Comparison of ENCODE assay signal across 14 cellular contexts in genomic region chr12:26847431-26847830, GRCh38. TPM values are rescaled to one million over a fixed set of nuclear protein-coding genes. Genes with fewer than 3 reads are reported as not detected.
DNase-seq lines count a peak whose midpoint lies in the region; ATAC-seq and TF ChIP-seq lines count a peak whose summit lies in the region.
"Had no signal": no experiment of that assay in that cellular context is flagged by ENCODE, and none has a peak within 500 bp of the region (broad histone marks: within the 10 kb centered on the region; RNA-seq: fewer than 3 reads in every experiment).

No MANE protein-coding gene starts in this region.

- H4K5ac ChIP-seq in IMR-90 (ENCODE audit: low read depth, low read length), result 0 out of 2 replicates have a peak overlapping the region, but pooled peaks have one; percentile 44
- H4K5ac ChIP-seq in mesendoderm (ENCODE audit: low read length), result no peak overlapping the region

- CTCF ChIA-PET in IMR-90 (lab: Yijun Ruan, JAX) (no interaction called here), OCI-LY7 (lab: Charles Lee; ENCODE audit: unreplicated experiment) (interaction anchor here (0.8 kb wide), 1 partner anchor 14 kb away, joined by 4 read pairs; no protein-coding TSS in a partner anchor), WTC11 (lab: Charles Lee) (interaction anchor here (1.3 to 3.1 kb wide), 2 partner anchors 14 to 38 kb away, joined by 5 to 18 read pairs; partner anchors contain the start of gene ITPR2)

- no peak for TF ChIP-seq RAD21 in IMR-90 (IDR thresholded peaks at IDR 0.05; ENCODE audit: low read length)

- no peak for ATAC-seq in DND-41 (ENCODE audit: insufficient read depth, low read depth)
- no peak for ATAC-seq in IMR-90 (ENCODE audit: low read depth)
- no peak for ATAC-seq in stimulated activated naive CD8-positive, alpha-beta T cell treated with anti-CD3 and anti-CD28 coated beads, Interleukin-15, amount 100 ng/mL, for 72 hours
- ATAC-seq in WTC11, result no peak
- ATAC-seq: HCT116 had no signal

- H4K20me1 ChIP-seq in DND-41 (ENCODE audit: insufficient read depth, low read length) (no peaks in the 10 kb centered on the region), IMR-90 (ENCODE audit: insufficient read depth, low read length) (no peaks in the 10 kb centered on the region), OCI-LY7 (ENCODE audit: insufficient read depth, low read length) (no peaks in the 10 kb centered on the region)

- peaks cover 48% of the 10 kb centered on the region for H3K4me1 ChIP-seq in DND-41 (ENCODE audit: insufficient read depth, low read length)
- peaks cover 16% of the 10 kb centered on the region for H3K4me1 ChIP-seq in IMR-90 (ENCODE audit: control insufficient read depth, insufficient read depth, low read length)
- peaks cover 57% of the 10 kb centered on the region for H3K4me1 ChIP-seq in OCI-LY7 (ENCODE audit: insufficient read depth, low read length, poor library complexity, severe bottlenecking)
- peaks cover 3% of the 10 kb centered on the region for H3K4me1 ChIP-seq in mesenchymal stem cell (ENCODE audit: control insufficient read depth, insufficient read depth, low read depth, low read length)
- H3K4me1 ChIP-seq in mesendoderm (ENCODE audit: control insufficient read depth, low read depth, low read length), result no peaks in the 10 kb centered on the region

- peak overlapping the region; percentile 36; the same call in 1 of the 2 replicates for H2BK120ac ChIP-seq in IMR-90 (ENCODE audit: low read depth, low read length)
- peak overlapping the region; percentile 49 for H2BK120ac ChIP-seq in mesenchymal stem cell (ENCODE audit: low read depth, low read length)
- no peak overlapping the region for H2BK120ac ChIP-seq in mesendoderm (ENCODE audit: low read depth, low read length)

- no peaks in the 10 kb centered on the region for H3K36me3 Mint-ChIP-seq in WTC11

- H2BK15ac ChIP-seq in IMR-90 (ENCODE audit: low read depth, low read length), result no peak overlapping the region
- H2BK15ac ChIP-seq in mesenchymal stem cell (ENCODE audit: low read depth, poor library complexity, severe bottlenecking), result no peak overlapping the region
- H2BK15ac ChIP-seq in mesendoderm (replicated peaks; ENCODE audit: low read depth), result no peak overlapping the region

- no peak overlapping the region for H3K27ac Mint-ChIP-seq in stimulated activated naive CD8-positive, alpha-beta T cell treated with anti-CD3 and anti-CD28 coated beads, Interleukin-15, amount 100 ng/mL, for 72 hours
- no peak overlapping the region for H3K27ac Mint-ChIP-seq in WTC11
- H3K27ac Mint-ChIP-seq: CD4-positive, alpha-beta T cell had no signal

- TF ChIP-seq CTCF in DND-41 (IDR thresholded peaks at IDR 0.05; ENCODE audit: borderline replicate concordance, extremely low read depth, low read length, poor library complexity, severe bottlenecking) (no peak), IMR-90 (conservative IDR thresholded peaks at IDR 0.05; ENCODE audit: low read depth, low read length) (no peak), OCI-LY7 (conservative IDR thresholded peaks at IDR 0.05; ENCODE audit: low read length) (no peak), WTC11 (IDR thresholded peaks at IDR 0.05) (no peak), brain microvascular endothelial cell (IDR thresholded peaks at IDR 0.05; ENCODE audit: low read depth, low read length, missing control alignments) (no peak)

- H3K4me3 ChIP-seq in DND-41 (ENCODE audit: low read depth in 1 of 2, low read length in 2 of 2) (no peak overlapping the region), IMR-90 (ENCODE audit: insufficient read depth, low read depth, low read length) (no peak overlapping the region), OCI-LY7 (ENCODE audit: low read depth, low read length, poor library complexity, severe bottlenecking) (no peak overlapping the region), mesenchymal stem cell (ENCODE audit: insufficient read depth in 1 of 2, low read depth in 1 of 2, low read length in 2 of 2) (no peak overlapping the region), brain microvascular endothelial cell (ENCODE audit: low read depth, low read length) (no peak overlapping the region), mesendoderm (ENCODE audit: low read length) (no peak overlapping the region)

- no peaks in the 10 kb centered on the region for H3K9me3 ChIP-seq in DND-41 (ENCODE audit: insufficient read depth, low read length, severe bottlenecking)
- H3K9me3 ChIP-seq in IMR-90 (ENCODE audit: control insufficient read depth, insufficient read depth, low read length), result no peaks in the 10 kb centered on the region
- H3K9me3 ChIP-seq in OCI-LY7 (ENCODE audit: low read length), result no peaks in the 10 kb centered on the region; the same call in 1 of the 2 replicates
- H3K9me3 ChIP-seq in mesenchymal stem cell (ENCODE audit: control insufficient read depth, low read length), result no peaks in the 10 kb centered on the region

- H4K8ac ChIP-seq in IMR-90 (ENCODE audit: low read depth in 2 of 2, low read length in 2 of 2) (no peak overlapping the region), mesenchymal stem cell (ENCODE audit: low read length) (no peak overlapping the region), mesendoderm (ENCODE audit: low read depth, low read length) (no peak overlapping the region)

- no CpG with 5 or more reads among the region's 5 CpGs for WGBS in IMR-90 (ENCODE audit: extremely low coverage in 2 of 2, insufficient read length in 1 of 2), 2 experiments
- 94% methylated on average over 2 of the region's 5 CpGs for WGBS in mesenchymal stem cell
- WGBS in mesendoderm (ENCODE audit: extremely low coverage, insufficient coverage, low lambda C conversion rate), result no CpG with 5 or more reads among the region's 5 CpGs

- no peaks in the 10 kb centered on the region for H3K9me3 Mint-ChIP-seq in stimulated activated naive CD8-positive, alpha-beta T cell treated with anti-CD3 and anti-CD28 coated beads, Interleukin-15, amount 100 ng/mL, for 72 hours
- no peaks in the 10 kb centered on the region for H3K9me3 Mint-ChIP-seq in WTC11
- H3K9me3 Mint-ChIP-seq: CD4-positive, alpha-beta T cell had no signal

- H3K4me2 ChIP-seq in DND-41 (ENCODE audit: insufficient read depth, low read length) (no peak overlapping the region), IMR-90 (ENCODE audit: low read depth, low read length) (no peak overlapping the region), OCI-LY7 (ENCODE audit: low read length) (peak overlapping the region; percentile 27), mesenchymal stem cell (ENCODE audit: low read length, poor library complexity, severe bottlenecking) (no peak overlapping the region), mesendoderm (ENCODE audit: low read length) (no peak overlapping the region)

- H3K9me2 ChIP-seq in OCI-LY7 (ENCODE audit: insufficient read depth, low read length), result no peaks in the 10 kb centered on the region

- H2BK5ac ChIP-seq in IMR-90 (ENCODE audit: low read depth, low read length, poor library complexity, severe bottlenecking) (peak overlapping the region; percentile 13), mesenchymal stem cell (ENCODE audit: low read depth, low read length, poor library complexity, severe bottlenecking) (no peak overlapping the region), mesendoderm (ENCODE audit: low read length) (no peak overlapping the region)

- H3K4ac ChIP-seq in IMR-90 (ENCODE audit: low read depth, low read length), result no peak overlapping the region
- H3K4ac ChIP-seq in mesenchymal stem cell (ENCODE audit: low read depth in 1 of 2, low read length in 2 of 2), result no peak overlapping the region
- no peak overlapping the region for H3K4ac ChIP-seq in mesendoderm (ENCODE audit: low read depth, low read length)

- H3K4me1 Mint-ChIP-seq in stimulated activated naive CD8-positive, alpha-beta T cell treated with anti-CD3 and anti-CD28 coated beads, Interleukin-15, amount 100 ng/mL, for 72 hours, result no peaks in the 10 kb centered on the region
- no peaks in the 10 kb centered on the region for H3K4me1 Mint-ChIP-seq in WTC11

- H4K91ac ChIP-seq in IMR-90 (ENCODE audit: insufficient read depth, low read depth, low read length), result no peak overlapping the region
- no peak overlapping the region for H4K91ac ChIP-seq in mesenchymal stem cell (ENCODE audit: low read length)

- dilution Hi-C loops in IMR-90 (cut with HindIII; ENCODE audit: low sequenced_read_pairs, unreplicated experiment), result no loop called here

- TF ChIP-seq POLR2A in IMR-90 (IDR thresholded peaks at IDR 0.05; ENCODE audit: low read depth, low read length), result no peak

- intact Hi-C loops in IMR-90 (cut with micrococcal nuclease), result no loop called here
- intact Hi-C loops in OCI-LY7 (cut with micrococcal nuclease; ENCODE audit: unreplicated experiment), result loop anchor here (5.0 kb wide), 1 partner anchor 90 kb away; the partner anchor contains the start of genes FGFR1OP2 and INTS13

- H2AFZ ChIP-seq in DND-41 (ENCODE audit: low read depth, low read length) (0 out of 2 replicates have a peak overlapping the region, but pooled peaks have one; percentile 36), IMR-90 (replicated peaks; ENCODE audit: low read length, poor library complexity) (no peak overlapping the region), OCI-LY7 (ENCODE audit: low read length) (peak overlapping the region; percentile 79; the same call in 1 of the 2 replicates), mesenchymal stem cell (ENCODE audit: low read depth, low read length) (no peak overlapping the region)

- H3K56ac ChIP-seq in IMR-90 (ENCODE audit: extremely low read depth, insufficient read depth, low read length), result no peak overlapping the region
- no peak overlapping the region for H3K56ac ChIP-seq in mesendoderm (ENCODE audit: low read length)

- H3K36me3 ChIP-seq in DND-41 (ENCODE audit: insufficient read depth, low read length), result no peaks in the 10 kb centered on the region
- H3K36me3 ChIP-seq in IMR-90 (ENCODE audit: control insufficient read depth, insufficient read depth, low read length), result no peaks in the 10 kb centered on the region
- no peaks in the 10 kb centered on the region for H3K36me3 ChIP-seq in OCI-LY7 (ENCODE audit: insufficient read depth, low read length)
- no peaks in the 10 kb centered on the region for H3K36me3 ChIP-seq in mesenchymal stem cell (ENCODE audit: control insufficient read depth in 1 of 2, insufficient read depth in 2 of 2, low read depth in 1 of 2, low read length in 2 of 2)
- no peaks in the 10 kb centered on the region for H3K36me3 ChIP-seq in brain microvascular endothelial cell (replicated peaks)
- no peaks in the 10 kb centered on the region for H3K36me3 ChIP-seq in mesendoderm (ENCODE audit: control insufficient read depth, insufficient read depth, low read length)

- no peak overlapping the region for H3K14ac ChIP-seq in IMR-90 (replicated peaks; ENCODE audit: low read depth, low read length)
- H3K14ac ChIP-seq in mesenchymal stem cell (ENCODE audit: low read length in 2 of 2), result no peak overlapping the region

- H2BK12ac ChIP-seq in mesenchymal stem cell (ENCODE audit: low read length in 2 of 2), result peak overlapping the region in 1 of 2 experiments; percentile 78

- no peak overlapping the region for H2AK9ac ChIP-seq in IMR-90 (replicated peaks; ENCODE audit: low read depth, low read length, poor library complexity)

- H3K27me3 Mint-ChIP-seq in stimulated activated naive CD8-positive, alpha-beta T cell treated with anti-CD3 and anti-CD28 coated beads, Interleukin-15, amount 100 ng/mL, for 72 hours, result peaks cover 7% of the 10 kb centered on the region
- no peaks in the 10 kb centered on the region; the same call in 1 of the 2 replicates for H3K27me3 Mint-ChIP-seq in WTC11 (ENCODE audit: low read depth)

- POLR2A ChIA-PET in IMR-90 (lab: Charles Lee; ENCODE audit: unreplicated experiment) (no interaction called here), OCI-LY7 (lab: Charles Lee) (interaction anchor here (0.6 to 3.5 kb wide), 11 partner anchors 10 to 175 kb away, joined by 3 to 38 read pairs (median 4); partner anchors contain the start of genes ITPR2 and MED21), WTC11 (lab: Charles Lee) (no interaction called here)

- DNase-seq in DND-41 (no peak), IMR-90 (no peak), OCI-LY7 (ENCODE audit: low spot score) (no peak), mesenchymal stem cell (no peak), WTC11 (ENCODE audit: low spot score) (no peak), brain microvascular endothelial cell (no peak), mesendoderm (no peak)
- DNase-seq in stimulated activated naive CD8-positive, alpha-beta T cell treated with anti-CD3 and anti-CD28 coated beads, Interleukin-15, amount 100 ng/mL, for 72 hours, result no peak
- DNase-seq: ACHN; C1 segment of cervical spinal cord; CD4-positive, alpha-beta T cell; DMS79; GDM1 had no signal

- H3K4me3 Mint-ChIP-seq in stimulated activated naive CD8-positive, alpha-beta T cell treated with anti-CD3 and anti-CD28 coated beads, Interleukin-15, amount 100 ng/mL, for 72 hours, result no peak overlapping the region
- H3K4me3 Mint-ChIP-seq in WTC11, result no peak overlapping the region
- H3K4me3 Mint-ChIP-seq: CD4-positive, alpha-beta T cell had no signal

- H2AK5ac ChIP-seq in IMR-90 (ENCODE audit: low read depth, low read length) (no peak overlapping the region), mesenchymal stem cell (ENCODE audit: low read length, severe bottlenecking) (no peak overlapping the region), mesendoderm (ENCODE audit: low read length) (no peak overlapping the region)

- H3K27ac ChIP-seq in DND-41 (ENCODE audit: low read length), result peak overlapping the region; percentile 52; the same call in 1 of the 2 replicates
- H3K27ac ChIP-seq in IMR-90 (ENCODE audit: insufficient read depth, low read length), result no peak overlapping the region
- H3K27ac ChIP-seq in OCI-LY7 (ENCODE audit: low read depth, low read length, poor library complexity, severe bottlenecking), result peak overlapping the region; percentile 7
- H3K27ac ChIP-seq in mesenchymal stem cell (ENCODE audit: low read length, poor library complexity, severe bottlenecking), result no peak overlapping the region
- H3K27ac ChIP-seq in brain microvascular endothelial cell, result no peak overlapping the region
- H3K27ac ChIP-seq in mesendoderm (ENCODE audit: low read depth, low read length), result no peak overlapping the region

- in situ Hi-C loops in IMR-90 (cut with MboI; ENCODE audit: low sequenced_read_pairs), result no loop called here
- in situ Hi-C loops in brain microvascular endothelial cell (cut with HindIII; ENCODE audit: low pct_ligation_motif_present, low sequenced_read_pairs), result no loop called here

- no TSS peak for BruUV-seq in IMR-90 (replicated peaks; lab: Mats Ljungman, UMichigan)
- BruUV-seq in OCI-LY7 (replicated peaks; lab: Mats Ljungman, UMichigan), result no TSS peak

- H3K23ac ChIP-seq in IMR-90 (ENCODE audit: low read depth, low read length) (peak overlapping the region; percentile 16; the same call in 1 of the 2 replicates), mesenchymal stem cell (ENCODE audit: low read length in 2 of 2) (no peak overlapping the region), mesendoderm (ENCODE audit: low read length) (no peak overlapping the region)

- H3K9me1 ChIP-seq in IMR-90 (ENCODE audit: insufficient read depth, low read length), result no peaks in the 10 kb centered on the region

- H3K18ac ChIP-seq in IMR-90 (ENCODE audit: low read depth, low read length) (0 out of 2 replicates have a peak overlapping the region, but pooled peaks have one; percentile 9), mesenchymal stem cell (ENCODE audit: low read depth in 1 of 2, low read length in 2 of 2) (no peak overlapping the region), mesendoderm (ENCODE audit: low read length) (no peak overlapping the region)

- H3K79me1 ChIP-seq in IMR-90 (ENCODE audit: low read depth in 1 of 2, low read length in 2 of 2) (no peaks in the 10 kb centered on the region), mesenchymal stem cell (replicated peaks; ENCODE audit: low read length, poor library complexity, severe bottlenecking) (no peaks in the 10 kb centered on the region), mesendoderm (ENCODE audit: low read length) (no peaks in the 10 kb centered on the region)

- H3K27me3 ChIP-seq in DND-41 (ENCODE audit: insufficient read depth, low read length, poor library complexity) (no peaks in the 10 kb centered on the region), IMR-90 (ENCODE audit: control insufficient read depth, insufficient read depth, low read length) (no peaks in the 10 kb centered on the region), mesenchymal stem cell (ENCODE audit: control insufficient read depth in 1 of 2, insufficient read depth in 1 of 2, low read length in 2 of 2) (no peaks in the 10 kb centered on the region), brain microvascular endothelial cell (replicated peaks) (no peaks in the 10 kb centered on the region), mesendoderm (ENCODE audit: insufficient read depth, low read length, poor library complexity) (no peaks in the 10 kb centered on the region)

- no peak overlapping the region for H2BK20ac ChIP-seq in IMR-90 (ENCODE audit: low read depth, low read length)

- H3K9ac ChIP-seq in DND-41 (ENCODE audit: low read depth, low read length) (no peak overlapping the region), IMR-90 (ENCODE audit: low read depth, low read length) (no peak overlapping the region), mesenchymal stem cell (ENCODE audit: low read length) (no peak overlapping the region), mesendoderm (ENCODE audit: low read length) (no peak overlapping the region)

- no peaks in the 10 kb centered on the region for H3K79me2 ChIP-seq in DND-41 (ENCODE audit: insufficient read depth, low read length)
- H3K79me2 ChIP-seq in OCI-LY7 (ENCODE audit: insufficient read depth, low read depth, low read length), result no peaks in the 10 kb centered on the region
- no peaks in the 10 kb centered on the region for H3K79me2 ChIP-seq in mesendoderm (ENCODE audit: control insufficient read depth, insufficient read depth, low read length)

RNA-seq across cellular contexts. Expression of gene ITPR2, which starts 14.4 kb away (rescaled TPM):
- total RNA-seq in IMR-90 (2012; rRNA removed), result 9.0 and 9.2 TPM in 2 replicates
- polyA plus RNA-seq in IMR-90 (2012; rRNA removed), result 1.1 and 1.2 TPM in 2 replicates
- 0.14 and 0.44 TPM in 2 replicates for polyA plus RNA-seq in IMR-90 (2012; cell fraction: cytosol; rRNA removed)
- 0.24 and 2.0 TPM in 2 replicates for polyA plus RNA-seq in IMR-90 (2012; cell fraction: nucleus; rRNA removed; ENCODE audit: low replicate concordance)
- total RNA-seq in OCI-LY7 (2014; rRNA removed; shearing (Covaris generic)), result 25.6 and 33.7 TPM in 2 replicates
- 44.7 and 56.6 TPM in 2 replicates for total RNA-seq in OCI-LY7 (2022)
- 7.2 TPM for polyA plus RNA-seq in mesenchymal stem cell (2013, experiment 1 of 2)
- polyA plus RNA-seq in mesenchymal stem cell (2013, experiment 2 of 2), result 6.8 TPM
- 32.2 to 50.7 TPM (median 34.2 TPM) in 3 replicates for total RNA-seq in WTC11 (2021)
- polyA plus RNA-seq in mesendoderm (2013, experiment 1 of 2), result 4.6 TPM
- 4.7 TPM for polyA plus RNA-seq in mesendoderm (2013, experiment 2 of 2)

Comparison
In these comparisons a context has a peak if more than half of its experiments do, and no peak if none do; other contexts are left out.
1. H2AFZ ChIP-seq: peak in DND-41 (single experiment) and OCI-LY7 (single experiment); none in IMR-90 (single experiment) and mesenchymal stem cell (single experiment).
2. H3K27ac ChIP-seq: peak in DND-41 (single experiment) and OCI-LY7 (single experiment); none in IMR-90 (single experiment), mesenchymal stem cell (single experiment), brain microvascular endothelial cell (single experiment) and mesendoderm (single experiment).